ENCODE assay signal across 19 cellular contexts in genomic region chr5:150918613-150919012, GRCh38. TPM values are rescaled to one million over a fixed set of nuclear protein-coding genes. Genes with fewer than 3 reads are reported as not detected.
DNase-seq lines count a peak whose midpoint lies in the region; ATAC-seq, FAIRE-seq and TF ChIP-seq lines count a peak whose summit lies in the region.
"Had no signal": no experiment of that assay in that cellular context is flagged by ENCODE, and none has a peak within 500 bp of the region (broad histone marks: within the 10 kb centered on the region; RNA-seq: fewer than 3 reads in every experiment).

No MANE protein-coding gene starts in this region.

- TF ChIP-seq CTCF in astrocyte (IDR thresholded peaks at IDR 0.05; ENCODE audit: insufficient read depth, low read depth, low read length) = no peak
- no peak for TF ChIP-seq CTCF in nephron progenitor cell (IDR thresholded peaks at IDR 0.05)

- H3K27me3 Mint-ChIP-seq in astrocyte (ENCODE audit: low read depth, unreplicated experiment) = no peaks in the 10 kb centered on the region
- H3K27me3 Mint-ChIP-seq in nephron progenitor cell (ENCODE audit: low read depth, poor library complexity) = peaks cover 8% of the 10 kb centered on the region
- H3K27me3 Mint-ChIP-seq: activated CD4-positive, alpha-beta memory T cell treated with anti-CD3 and anti-CD28 coated beads, Interleukin-2, amount 10 ng/mL, durations not matched to agents 7 days and 5 days had no signal

- H4K20me1 ChIP-seq in astrocyte (ENCODE audit: insufficient read depth, low read length) = no peaks in the 10 kb centered on the region

- peak; percentile 59 for FAIRE-seq in astrocyte (lab: Jason Lieb, UNC)
- FAIRE-seq: keratinocyte had no signal

- H3K9me3 Mint-ChIP-seq in astrocyte (ENCODE audit: unreplicated experiment) (peaks cover 24% of the 10 kb centered on the region), nephron progenitor cell (peaks cover 82% of the 10 kb centered on the region)

- H3K9ac ChIP-seq in astrocyte (ENCODE audit: low read length) = no peak overlapping the region

- H3K36me3 ChIP-seq in astrocyte (ENCODE audit: insufficient read depth, low read length) (no peaks in the 10 kb centered on the region), H7 (replicated peaks; ENCODE audit: control insufficient read depth, insufficient read depth, low read length) (no peaks in the 10 kb centered on the region)
- H3K36me3 ChIP-seq: right atrium auricular region had no signal

- ATAC-seq in right cardiac atrium = no peak

- H2AFZ ChIP-seq in astrocyte (ENCODE audit: low read depth, low read length) = no peak overlapping the region

- H3K4me3 ChIP-seq in astrocyte (ENCODE audit: insufficient read depth, low read depth, low read length) (no peak overlapping the region), right cardiac atrium (ENCODE audit: low read length) (no peak overlapping the region), H7 (ENCODE audit: insufficient read depth, low read depth, low read length) (no peak overlapping the region)
- H3K4me3 ChIP-seq: right atrium auricular region had no signal

- H3K4me1 ChIP-seq in astrocyte (ENCODE audit: insufficient read depth, low read length) (no peaks in the 10 kb centered on the region), right cardiac atrium (ENCODE audit: control insufficient read depth, insufficient read depth, low read length) (no peaks in the 10 kb centered on the region)
- H3K4me1 ChIP-seq: right atrium auricular region had no signal

- H3K4me1 Mint-ChIP-seq in astrocyte (ENCODE audit: low read depth, unreplicated experiment) (no peaks in the 10 kb centered on the region), nephron progenitor cell (no peaks in the 10 kb centered on the region)
- H3K4me1 Mint-ChIP-seq: activated CD4-positive, alpha-beta memory T cell treated with anti-CD3 and anti-CD28 coated beads, Interleukin-2, amount 10 ng/mL, durations not matched to agents 7 days and 5 days; B cell had no signal

- 47% methylated on average over 2 of the region's 2 CpGs for WGBS in right cardiac atrium

- H3K79me2 ChIP-seq in astrocyte (ENCODE audit: insufficient read depth, low read length) = no peaks in the 10 kb centered on the region

- H3K36me3 Mint-ChIP-seq in astrocyte (ENCODE audit: low read depth, unreplicated experiment) = no peaks in the 10 kb centered on the region
- no peaks in the 10 kb centered on the region for H3K36me3 Mint-ChIP-seq in nephron progenitor cell (ENCODE audit: low read depth)

- DNase-seq in AG08396 (ENCODE audit: low spot score) (peak; percentile 8), HS-5 (ENCODE audit: low read depth) (peak; percentile 56), astrocyte (ENCODE audit: low read depth) (peak; percentile 70), kidney tubule cell (ENCODE audit: low spot score) (peak; percentile 72), right cardiac atrium (no peak), NCI-H187 treated with DMSO at 0.1 percent for 48 hours (lab: John Stamatoyannopoulos, UW) (no peak), H7 (no peak), nephron progenitor cell (no peak)
- DNase-seq: activated CD4-positive, alpha-beta memory T cell treated with anti-CD3 and anti-CD28 coated beads, Interleukin-2, amount 10 ng/mL, durations not matched to agents 7 days and 5 days; activated T-cell treated with anti-CD3 and anti-CD28 coated beads, Interleukin-2, amount 50 U/mL, for 24 hours; GOT3; NCI-H774 had no signal

- H3K4me3 Mint-ChIP-seq in astrocyte (ENCODE audit: unreplicated experiment) (no peak overlapping the region), nephron progenitor cell (no peak overlapping the region)
- H3K4me3 Mint-ChIP-seq: activated CD4-positive, alpha-beta memory T cell treated with anti-CD3 and anti-CD28 coated beads, Interleukin-2, amount 10 ng/mL, durations not matched to agents 7 days and 5 days; activated naive CD8-positive, alpha-beta T cell; activated T-cell treated with anti-CD3 and anti-CD28 coated beads, Interleukin-2, amount 50 U/mL, for 24 hours; B cell; dendritic cell treated with granulocyte-macrophage colony-stimulating factor and Interleukin-4, amounts not matched to agents 40 ng/mL and 50 ng/mL, for 4 days; stimulated activated naive CD8-positive, alpha-beta T cell treated with anti-CD3 and anti-CD28 coated beads, Interleukin-15, Interleukin-2, amounts not matched to agents 100 ng/mL and 50 ng/mL, for 24 hours had no signal

- H3K27ac Mint-ChIP-seq in astrocyte (ENCODE audit: unreplicated experiment) (no peak overlapping the region), nephron progenitor cell (no peak overlapping the region)
- H3K27ac Mint-ChIP-seq: activated CD4-positive, alpha-beta memory T cell treated with anti-CD3 and anti-CD28 coated beads, Interleukin-2, amount 10 ng/mL, durations not matched to agents 7 days and 5 days; activated naive CD8-positive, alpha-beta T cell; activated T-cell treated with anti-CD3 and anti-CD28 coated beads, Interleukin-2, amount 50 U/mL, for 24 hours; B cell; dendritic cell treated with granulocyte-macrophage colony-stimulating factor and Interleukin-4, amounts not matched to agents 40 ng/mL and 50 ng/mL, for 4 days; stimulated activated naive CD8-positive, alpha-beta T cell treated with anti-CD3 and anti-CD28 coated beads, Interleukin-15, Interleukin-2, amounts not matched to agents 100 ng/mL and 50 ng/mL, for 24 hours had no signal

- H3K9me3 ChIP-seq in astrocyte (ENCODE audit: insufficient read depth, low read depth, low read length) (peaks cover 9% of the 10 kb centered on the region), right cardiac atrium (ENCODE audit: control insufficient read depth, low read length) (peaks cover 7% of the 10 kb centered on the region)

- H3K27me3 ChIP-seq in astrocyte (ENCODE audit: insufficient read depth, low read length) = no peaks in the 10 kb centered on the region
- no peaks in the 10 kb centered on the region for H3K27me3 ChIP-seq in right cardiac atrium (ENCODE audit: control insufficient read depth, insufficient read depth)
- H3K27me3 ChIP-seq in H7 (ENCODE audit: control insufficient read depth, insufficient read depth, low read length) = no peaks in the 10 kb centered on the region
- H3K27me3 ChIP-seq: right atrium auricular region had no signal

- H3K27ac ChIP-seq in astrocyte (ENCODE audit: low read depth, low read length) = no peak overlapping the region
- H3K27ac ChIP-seq in right cardiac atrium (ENCODE audit: low read length) = no peak overlapping the region
- H3K27ac ChIP-seq: right atrium auricular region, VCaP had no signal

- intact Hi-C loops in right cardiac atrium (cut with DNase I) = no loop called here

- no peak overlapping the region for H3K4me2 ChIP-seq in astrocyte (ENCODE audit: low read length)

RNA-seq across cellular contexts. Expression of gene ZNF300, which starts 13.8 kb away (rescaled TPM):
- total RNA-seq in astrocyte (7.7 and 9.2 TPM in 2 replicates), right cardiac atrium (1 to 10 TPM; 1.4 to 2.5 (median 1.6) TPM)
- 1.6 TPM for polyA plus RNA-seq in right cardiac atrium
- total RNA-seq in H7 (2014; rRNA removed; shearing (Covaris generic)) = not detected in 2 replicates

Comparison
In these comparisons a context has a peak if more than half of its experiments do, and no peak if none do; other contexts are left out.
1. DNase-seq: peak in AG08396 (single experiment), HS-5 (single experiment), astrocyte (single experiment) and kidney tubule cell (single experiment); none in right cardiac atrium (0 of 3), NCI-H187 treated with DMSO at 0.1 percent for 48 hours (single experiment), H7 (single experiment) and nephron progenitor cell (single experiment).